In genomic region chr13:21966014-21966413, GRCh38 we compare ENCODE assay signal across 26 cellular contexts.
"Had no signal": no experiment of that assay in that cellular context is flagged by ENCODE, and none has a peak within 500 bp of the region (broad histone marks: within the 10 kb centered on the region; RNA-seq: fewer than 3 reads in every experiment).

No MANE protein-coding gene starts in this region.

- DNase-seq: dorsolateral prefrontal cortex; effector CD8-positive, alpha-beta T cell; endodermal cell; foreskin fibroblast; gastrocnemius medialis; head of caudate nucleus; left ventricle myocardium superior; lower lobe of right lung; naive thymus-derived CD8-positive, alpha-beta T cell; stimulated activated CD4-positive, alpha-beta T cell treated with anti-CD3 and anti-CD28 coated beads, Interleukin-12 subunit alpha, Interleukin-12 subunit beta, amount 100 ng/mL, for 4 hours; stimulated activated CD4-positive, alpha-beta T cell treated with anti-CD3 and anti-CD28 coated beads, Interleukin-1b, Interleukin-23, amount 100 ng/mL, for 48 hours; stimulated activated CD4-positive, alpha-beta T cell treated with anti-CD3 and anti-CD28 coated beads, Interleukin-4, amount 100 ng/mL, for 1 hour; stimulated activated CD8-positive, alpha-beta memory T cell treated with anti-CD3 and anti-CD28 coated beads, Interleukin-4, amount 100 ng/mL, for 48 hours; stimulated activated naive CD4-positive, alpha-beta T cell; stimulated activated naive CD8-positive, alpha-beta T cell treated with anti-CD3 and anti-CD28 coated beads, Interleukin-15, amount 100 ng/mL, for 72 hours; transverse colon; upper lobe of right lung had no signal

- H3K27ac ChIP-seq: dorsolateral prefrontal cortex, epithelial cell of prostate, gastrocnemius medialis, lower lobe of right lung, prostate gland, right atrium auricular region, suprapubic skin, transverse colon, upper lobe of right lung, vagina had no signal

- H3K36me3 ChIP-seq: gastrocnemius medialis, lower lobe of right lung, prostate gland, right atrium auricular region, suprapubic skin, transverse colon, upper lobe of right lung, vagina had no signal

- H3K4me2 ChIP-seq: smooth muscle cell had no signal

- H3K27me3 ChIP-seq: gastrocnemius medialis, right atrium auricular region, suprapubic skin, transverse colon, upper lobe of right lung, vagina had no signal

- FAIRE-seq: keratinocyte had no signal

- H3K4me3 ChIP-seq: dorsolateral prefrontal cortex, gastrocnemius medialis, lower lobe of right lung, prostate gland, right atrium auricular region, smooth muscle cell, suprapubic skin, transverse colon, upper lobe of right lung, vagina had no signal

- ATAC-seq: esophagus mucosa; gastrocnemius medialis; left ventricle myocardium superior; lower lobe of right lung; naive thymus-derived CD8-positive, alpha-beta T cell; sciatic nerve; stimulated activated naive CD8-positive, alpha-beta T cell treated with anti-CD3 and anti-CD28 coated beads, Interleukin-15, amount 100 ng/mL, for 72 hours; upper lobe of right lung had no signal

- H3K4me1 ChIP-seq: gastrocnemius medialis, lower lobe of right lung, prostate gland, right atrium auricular region, suprapubic skin, transverse colon, upper lobe of right lung, vagina had no signal

- H3K9me3 ChIP-seq: gastrocnemius medialis, lower lobe of right lung, prostate gland, suprapubic skin, upper lobe of right lung, vagina had no signal
